ENCODE assay signal across 1 cellular context in the genomic region with DNA sequence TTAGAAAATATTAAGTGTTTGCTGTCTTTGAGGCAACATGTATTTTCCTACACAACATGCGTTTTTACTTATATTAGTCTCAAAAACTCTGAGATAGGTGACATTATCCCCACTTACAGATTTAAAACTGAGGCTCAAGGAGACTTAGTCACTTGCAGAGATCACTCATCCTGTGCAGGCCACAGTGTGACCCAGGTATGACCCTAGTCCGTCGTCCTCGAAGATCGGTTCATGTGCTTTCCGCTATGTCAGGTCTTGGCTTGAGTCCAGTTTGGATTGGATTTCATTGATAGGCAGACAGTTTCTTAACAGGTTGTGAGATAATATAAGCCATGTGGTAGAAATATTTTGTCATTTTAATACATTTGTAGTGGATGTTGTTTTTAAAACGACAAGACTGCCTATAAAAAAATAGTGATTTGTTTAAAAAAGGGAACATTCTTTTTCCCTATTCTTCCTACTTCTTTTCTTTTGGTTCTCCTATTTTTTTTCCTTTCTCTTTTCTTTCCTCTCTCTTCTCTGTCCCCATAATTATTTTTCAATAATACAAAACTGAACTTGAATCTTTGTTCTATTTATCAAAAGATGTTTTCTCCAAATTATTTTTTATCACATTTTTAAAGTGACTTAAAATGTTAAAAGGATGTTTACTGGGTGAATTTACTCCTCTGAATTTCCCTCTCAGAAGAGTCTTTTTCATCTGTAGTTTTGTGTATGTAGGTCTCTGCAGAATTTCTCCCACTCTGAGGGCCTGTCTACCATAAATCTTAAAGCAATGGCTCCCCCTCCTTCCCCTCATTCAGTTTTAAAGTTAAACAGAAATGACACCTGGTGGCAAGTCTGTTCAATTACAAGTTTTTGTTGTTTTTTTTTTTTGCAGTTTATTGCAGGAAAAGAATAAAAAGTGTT.
TF ChIP-seq lines count a peak whose summit lies in the region.

No MANE protein-coding gene starts in this region.

TF ChIP-seq in GM12878, 131 proteins besides CTCF, POLR2A, EP300 and RAD21 (continued from another document):
- no peak for TF ChIP-seq LARP7 (IDR thresholded peaks at IDR 0.05)
- TF ChIP-seq BCL11A (IDR thresholded peaks at IDR 0.05; ENCODE audit: low read depth, low read length) = no peak
